14 cellular contexts compared by ENCODE assay signal in the genomic region with DNA sequence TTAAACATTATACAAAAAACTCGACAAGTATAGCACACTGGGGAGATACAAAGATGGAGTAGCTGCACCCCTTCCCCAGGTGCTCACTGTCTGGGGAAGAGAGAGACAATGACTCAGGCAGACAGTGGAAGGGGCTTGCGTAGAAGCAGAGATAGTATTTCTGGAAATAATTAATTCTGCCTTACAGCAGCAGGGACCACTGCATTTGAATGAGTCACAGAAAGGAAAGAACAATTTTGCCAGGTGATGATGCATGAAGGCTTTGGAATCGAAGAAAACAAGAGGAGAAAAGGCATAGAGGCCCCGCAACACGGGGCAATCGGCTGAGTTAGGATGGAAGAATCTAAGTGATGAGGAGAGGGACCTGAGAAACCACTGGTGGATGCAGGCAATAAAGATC.
"Had no signal": no experiment of that assay in that cellular context is flagged by ENCODE, and none has a peak within 500 bp of the region (broad histone marks: within the 10 kb centered on the region; RNA-seq: fewer than 3 reads in every experiment).

No MANE protein-coding gene starts in this region.

- H3K27ac ChIP-seq: heart left ventricle, pancreas, sigmoid colon had no signal

- DNase-seq: activated CD4-positive, alpha-beta T cell treated with anti-CD3 and anti-CD28 coated beads for 4 hours; activated CD8-positive, alpha-beta memory T cell treated with anti-CD3 and anti-CD28 coated beads, Interleukin-2, amount 50 U/mL, for 4 hours; activated CD8-positive, alpha-beta T cell treated with anti-CD3 and anti-CD28 coated beads, Interleukin-2, amount 10 ng/mL, durations not matched to agents 7 days and 5 days; activated effector memory CD4-positive, alpha-beta T cell treated with anti-CD3 and anti-CD28 coated beads, Interleukin-2, amount 50 U/mL, for 16 hours; activated T-cell treated with anti-CD3 and anti-CD28 coated beads, Interleukin-2, amount 50 U/mL, for 48 hours; amniotic stem cell; effector memory CD4-positive, alpha-beta T cell; heart left ventricle; immature natural killer cell; naive B cell; pancreas; sigmoid colon; stimulated activated CD4-positive, alpha-beta T cell treated with anti-CD3 and anti-CD28 coated beads, Interleukin-12 subunit alpha, Interleukin-12 subunit beta, amount 100 ng/mL, for 4 hours; T-helper 17 cell had no signal

- H3K27me3 ChIP-seq: heart left ventricle, pancreas, sigmoid colon had no signal

- H3K9me3 ChIP-seq: heart left ventricle, pancreas, sigmoid colon had no signal

- H3K36me3 ChIP-seq: heart left ventricle, pancreas, sigmoid colon had no signal

- H3K4me3 ChIP-seq: heart left ventricle, pancreas, sigmoid colon had no signal
